16 cellular contexts compared by ENCODE assay signal in the genomic region with DNA sequence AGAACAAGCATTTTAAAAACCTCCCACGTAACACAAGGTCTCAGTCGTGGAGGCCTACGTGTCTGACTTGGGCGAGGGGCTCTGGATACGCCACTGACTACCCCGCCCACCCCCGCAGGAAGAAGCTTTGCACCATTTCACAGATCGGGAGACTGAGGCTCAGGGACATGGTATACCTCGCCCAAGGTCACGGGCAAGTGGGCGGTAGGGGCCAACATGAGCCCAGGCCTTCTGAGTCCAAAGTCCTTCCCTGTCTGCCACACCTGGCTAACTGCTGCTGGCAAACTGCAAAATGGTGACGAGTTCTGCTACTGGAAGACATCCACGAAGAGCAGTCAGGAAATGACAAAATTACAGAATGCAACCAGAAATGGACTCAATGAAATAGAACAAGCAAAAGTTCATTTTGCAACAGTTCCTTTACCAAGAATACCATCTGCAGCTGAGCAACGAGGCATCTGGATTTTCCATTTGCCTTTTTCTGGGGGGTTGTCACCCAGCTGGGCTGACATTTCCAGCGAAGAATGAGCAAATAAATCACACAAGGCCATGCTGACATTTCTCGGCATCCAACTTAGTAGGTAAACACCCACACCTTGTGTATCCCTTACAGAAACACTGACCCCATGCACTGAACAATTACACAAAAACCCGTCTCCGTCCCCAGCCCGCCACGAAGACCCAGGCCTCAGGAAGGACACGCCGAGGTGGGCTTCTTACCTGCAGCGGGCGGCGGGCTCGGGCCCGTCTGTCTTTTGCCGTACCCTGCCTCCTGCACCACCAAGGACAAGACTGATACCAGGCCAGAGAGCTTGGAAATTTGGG.
DNase-seq lines count a peak whose midpoint lies in the region; ATAC-seq and FAIRE-seq lines count a peak whose summit lies in the region.
"Had no signal": no experiment of that assay in that cellular context is flagged by ENCODE, and none has a peak within 500 bp of the region (broad histone marks: within the 10 kb centered on the region; RNA-seq: fewer than 3 reads in every experiment).

No MANE protein-coding gene starts in this region.

- no peak overlapping the region for H3K4me3 ChIP-seq in small intestine (ENCODE audit: low read depth in 1 of 2, low read length in 2 of 2)
- H3K4me3 ChIP-seq: HAP-1, sigmoid colon, tibial nerve had no signal

- 72 to 81% (median 78%) methylated on average over 28 of the region's 28 CpGs for WGBS in small intestine, 3 donors

- no peaks in the 10 kb centered on the region for H3K27me3 Mint-ChIP-seq in activated T-helper 2 cell treated with anti-CD3 and anti-CD28 coated beads, Interferon-gamma antibody, Interleukin-2, Interleukin-4, amounts not matched to agents 10 μg/mL and 5 μg/mL and 100 μg/mL, durations not matched to agents 14 hours and 24 hours and 36 hours (ENCODE audit: low read depth)
- H3K27me3 Mint-ChIP-seq: T-cell had no signal

- DNase-seq in NCI-H1092 (lab: John Stamatoyannopoulos, UW) = peak; percentile 12
- peak; percentile 65 for DNase-seq in NCI-H748 (lab: John Stamatoyannopoulos, UW; ENCODE audit: unreplicated experiment)
- peak; percentile 44 to 52 for DNase-seq in left colon
- DNase-seq in small intestine = peak; percentile 51
- DNase-seq in activated naive CD4-positive, alpha-beta T cell treated with Interleukin-2 at 50 U/mL for 16 hours = no peak
- DNase-seq in activated T-helper 2 cell treated with anti-CD3 and anti-CD28 coated beads, Interferon-gamma antibody, Interleukin-2, Interleukin-4, amounts not matched to agents 10 μg/mL and 5 μg/mL and 100 μg/mL, durations not matched to agents 14 hours and 24 hours and 36 hours (ENCODE audit: low spot score) = no peak
- DNase-seq: activated CD8-positive, alpha-beta T cell treated with anti-CD3 and anti-CD28 coated beads, Interleukin-2, amount 10 ng/mL, durations not matched to agents 7 days and 5 days; amniotic stem cell; T-cell had no signal

- H3K9me3 ChIP-seq in small intestine (ENCODE audit: control insufficient read depth, low read depth) = no peaks in the 10 kb centered on the region
- H3K9me3 ChIP-seq: HAP-1, neutrophil, sigmoid colon, tibial nerve had no signal

- no peaks in the 10 kb centered on the region for H3K4me1 ChIP-seq in small intestine (ENCODE audit: control insufficient read depth in 2 of 2, insufficient read depth in 1 of 2, low read depth in 1 of 2, low read length in 1 of 2)
- H3K4me1 ChIP-seq: HAP-1 had no signal

- H3K36me3 Mint-ChIP-seq in activated T-helper 2 cell treated with anti-CD3 and anti-CD28 coated beads, Interferon-gamma antibody, Interleukin-2, Interleukin-4, amounts not matched to agents 10 μg/mL and 5 μg/mL and 100 μg/mL, durations not matched to agents 14 hours and 24 hours and 36 hours (ENCODE audit: low read depth) = no peaks in the 10 kb centered on the region

- H3K27me3 ChIP-seq in small intestine (ENCODE audit: control insufficient read depth in 2 of 2, insufficient read depth in 2 of 2, low read length in 2 of 2) = no peaks in the 10 kb centered on the region
- H3K27me3 ChIP-seq: sigmoid colon, tibial nerve had no signal

- no peak for FAIRE-seq in small intestine (lab: Jason Lieb, UNC)
- FAIRE-seq: colon had no signal

- H3K4me1 Mint-ChIP-seq in activated T-helper 2 cell treated with anti-CD3 and anti-CD28 coated beads, Interferon-gamma antibody, Interleukin-2, Interleukin-4, amounts not matched to agents 10 μg/mL and 5 μg/mL and 100 μg/mL, durations not matched to agents 14 hours and 24 hours and 36 hours (ENCODE audit: low read depth) = no peaks in the 10 kb centered on the region
- H3K4me1 Mint-ChIP-seq: T-cell had no signal

- H3K27ac Mint-ChIP-seq in activated T-helper 2 cell treated with anti-CD3 and anti-CD28 coated beads, Interferon-gamma antibody, Interleukin-2, Interleukin-4, amounts not matched to agents 10 μg/mL and 5 μg/mL and 100 μg/mL, durations not matched to agents 14 hours and 24 hours and 36 hours = no peak overlapping the region
- H3K27ac Mint-ChIP-seq: activated CD8-positive, alpha-beta T cell treated with anti-CD3 and anti-CD28 coated beads, Interleukin-2, amount 10 ng/mL, durations not matched to agents 7 days and 5 days; T-cell had no signal

- no peaks in the 10 kb centered on the region for H3K36me3 ChIP-seq in small intestine (ENCODE audit: control insufficient read depth in 2 of 2, insufficient read depth in 2 of 2, low read length in 2 of 2)
- H3K36me3 ChIP-seq: HAP-1, neutrophil, WERI-Rb-1 had no signal

- no peaks in the 10 kb centered on the region for H3K9me3 Mint-ChIP-seq in activated T-helper 2 cell treated with anti-CD3 and anti-CD28 coated beads, Interferon-gamma antibody, Interleukin-2, Interleukin-4, amounts not matched to agents 10 μg/mL and 5 μg/mL and 100 μg/mL, durations not matched to agents 14 hours and 24 hours and 36 hours
- H3K9me3 Mint-ChIP-seq: T-cell had no signal

- ATAC-seq in left colon (peak; percentile 86), esophagus mucosa (no peak)
- ATAC-seq: activated CD8-positive, alpha-beta T cell treated with anti-CD3 and anti-CD28 coated beads, Interleukin-2, amount 10 ng/mL, durations not matched to agents 7 days and 5 days; T-cell had no signal

- no peak overlapping the region for H3K4me3 Mint-ChIP-seq in activated T-helper 2 cell treated with anti-CD3 and anti-CD28 coated beads, Interferon-gamma antibody, Interleukin-2, Interleukin-4, amounts not matched to agents 10 μg/mL and 5 μg/mL and 100 μg/mL, durations not matched to agents 14 hours and 24 hours and 36 hours (ENCODE audit: low read depth)
- H3K4me3 Mint-ChIP-seq: activated CD8-positive, alpha-beta T cell treated with anti-CD3 and anti-CD28 coated beads, Interleukin-2, amount 10 ng/mL, durations not matched to agents 7 days and 5 days; T-cell had no signal

- intact Hi-C loops in left colon (cut with DNase I, micrococcal nuclease) = no loop called here
- intact Hi-C loops in activated T-helper 2 cell treated with anti-CD3 and anti-CD28 coated beads, Interferon-gamma antibody, Interleukin-2, Interleukin-4, amounts not matched to agents 10 μg/mL and 5 μg/mL and 100 μg/mL, durations not matched to agents 14 hours and 24 hours and 36 hours (cut with micrococcal nuclease) = no loop called here

- H3K27ac ChIP-seq in small intestine (ENCODE audit: low read depth in 1 of 2, low read length in 1 of 2) = no peak overlapping the region
- H3K27ac ChIP-seq: neutrophil, sigmoid colon, tibial nerve, WERI-Rb-1 had no signal

Comparison
In these comparisons a context has a peak if more than half of its experiments do, and no peak if none do; other contexts are left out.
1. DNase-seq: peak in NCI-H1092 (single experiment), NCI-H748 (single experiment), left colon (2 of 2) and small intestine (single experiment); none in activated naive CD4-positive, alpha-beta T cell treated with Interleukin-2 at 50 U/mL for 16 hours (single experiment) and activated T-helper 2 cell treated with anti-CD3 and anti-CD28 coated beads, Interferon-gamma antibody, Interleukin-2, Interleukin-4, amounts not matched to agents 10 μg/mL and 5 μg/mL and 100 μg/mL, durations not matched to agents 14 hours and 24 hours and 36 hours (single experiment).